Comparison of ENCODE assay signal across 20 cellular contexts in genomic region chr14:69268223-69268622, GRCh38. TPM values are rescaled to one million over a fixed set of nuclear protein-coding genes. Genes with fewer than 3 reads are reported as not detected.
DNase-seq lines count a peak whose midpoint lies in the region; ATAC-seq, FAIRE-seq and TF ChIP-seq lines count a peak whose summit lies in the region.
"Had no signal": no experiment of that assay in that cellular context is flagged by ENCODE, and none has a peak within 500 bp of the region (broad histone marks: within the 10 kb centered on the region; RNA-seq: fewer than 3 reads in every experiment).

No MANE protein-coding gene starts in this region.

- no peaks in the 10 kb centered on the region for H3K36me3 ChIP-seq in GM23248 (ENCODE audit: low read depth)
- H3K36me3 ChIP-seq in astrocyte (ENCODE audit: insufficient read depth, low read length): no peaks in the 10 kb centered on the region
- no peaks in the 10 kb centered on the region for H3K36me3 ChIP-seq in heart left ventricle
- H3K36me3 ChIP-seq: BLaER1 treated with 17β-estradiol and CSF1 and Interleukin-3, amounts not matched to agents 10 nM and 100 nM had no signal

- no peak overlapping the region for H3K4me3 Mint-ChIP-seq in astrocyte (ENCODE audit: unreplicated experiment)
- no peak overlapping the region for H3K4me3 Mint-ChIP-seq in Calu3 (ENCODE audit: low read depth, unreplicated experiment)
- H3K4me3 Mint-ChIP-seq: memory B cell, nephron progenitor cell had no signal

- peaks cover 3% of the 10 kb centered on the region for H3K4me1 Mint-ChIP-seq in astrocyte (ENCODE audit: low read depth, unreplicated experiment)
- H3K4me1 Mint-ChIP-seq in Calu3 (ENCODE audit: low read depth, unreplicated experiment): no peaks in the 10 kb centered on the region
- H3K4me1 Mint-ChIP-seq: memory B cell had no signal

- H3K9me2 ChIP-seq in GM23248 (ENCODE audit: insufficient read depth): no peaks in the 10 kb centered on the region

- H3K27ac Mint-ChIP-seq in astrocyte (ENCODE audit: unreplicated experiment): no peak overlapping the region
- H3K27ac Mint-ChIP-seq in Calu3 (ENCODE audit: unreplicated experiment): no peak overlapping the region
- H3K27ac Mint-ChIP-seq: memory B cell, nephron progenitor cell had no signal

- H3K9me3 ChIP-seq in GM23248 (ENCODE audit: low read depth) (no peaks in the 10 kb centered on the region), astrocyte (ENCODE audit: insufficient read depth, low read depth, low read length) (no peaks in the 10 kb centered on the region), heart left ventricle (no peaks in the 10 kb centered on the region)
- H3K9me3 ChIP-seq: BLaER1 treated with 17β-estradiol and CSF1 and Interleukin-3, amounts not matched to agents 10 nM and 100 nM had no signal

- ATAC-seq in heart left ventricle: peak in 3 of 4 donors; percentile 41 to 72 (median 64)
- ATAC-seq in HG03457 (IDR thresholded peaks at IDR 0.05; ENCODE audit: unreplicated experiment): no peak
- no peak for ATAC-seq in HG03097 (IDR thresholded peaks at IDR 0.05; ENCODE audit: low FRiP score, unreplicated experiment)
- ATAC-seq: HepG2 had no signal

- no TSS peak for BruUV-seq in Calu3 (replicated peaks; lab: Mats Ljungman, UMichigan)

- 4 to 8% methylated on average over 2 of the region's 2 CpGs for WGBS in GM23248 (ENCODE audit: low coverage in 1 of 2, low lambda C conversion rate in 2 of 2, missing lambda C conversion rate in 2 of 2), 2 experiments
- 34 to 44% (median 39%) methylated on average over 2 of the region's 2 CpGs for WGBS in heart left ventricle, 4 donors

- FAIRE-seq in astrocyte (lab: Jason Lieb, UNC): no peak
- FAIRE-seq: HepG2, islet of Langerhans, small intestine had no signal

- H3K27me3 Mint-ChIP-seq in astrocyte (ENCODE audit: low read depth, unreplicated experiment) (peaks cover 13% of the 10 kb centered on the region), Calu3 (ENCODE audit: unreplicated experiment) (peaks cover 29% of the 10 kb centered on the region)

- H3K4me2 ChIP-seq in GM23248 (ENCODE audit: unreplicated experiment) (peak overlapping the region; percentile 40), astrocyte (ENCODE audit: low read length) (peak overlapping the region; percentile 53)
- H3K4me2 ChIP-seq: BLaER1 treated with 17β-estradiol and CSF1 and Interleukin-3, amounts not matched to agents 10 nM and 100 nM had no signal

- H3K79me2 ChIP-seq in GM23248 (ENCODE audit: insufficient read depth) (no peaks in the 10 kb centered on the region), astrocyte (ENCODE audit: insufficient read depth, low read length) (no peaks in the 10 kb centered on the region)

- intact Hi-C loops in heart left ventricle (cut with DNase I): loop anchor here in 1 of 10 donors (10.0 kb wide), 1 partner anchor 77 kb away; no protein-coding TSS in a partner anchor
- intact Hi-C loops in Calu3 (cut with micrococcal nuclease; ENCODE audit: unreplicated experiment): no loop called here

- 0 out of 2 replicates have a peak overlapping the region, but pooled peaks have one; percentile 20 for H2AFZ ChIP-seq in GM23248
- no peak overlapping the region for H2AFZ ChIP-seq in astrocyte (ENCODE audit: low read depth, low read length)

- H3K27ac ChIP-seq in GM23248: peak overlapping the region; percentile 90
- peak overlapping the region; percentile 24 for H3K27ac ChIP-seq in astrocyte (ENCODE audit: low read depth, low read length)
- peak overlapping the region in 9 of 12 donors; percentile 0 to 54 (median 9) for H3K27ac ChIP-seq in heart left ventricle
- H3K27ac ChIP-seq: BLaER1 treated with 17β-estradiol and CSF1 and Interleukin-3, amounts not matched to agents 10 nM and 100 nM had no signal

- H4K20me1 ChIP-seq in GM23248 (ENCODE audit: insufficient read depth) (no peaks in the 10 kb centered on the region), astrocyte (ENCODE audit: insufficient read depth, low read length) (no peaks in the 10 kb centered on the region)
- H4K20me1 ChIP-seq: BLaER1 treated with 17β-estradiol and CSF1 and Interleukin-3, amounts not matched to agents 10 nM and 100 nM had no signal

- H3K9ac ChIP-seq in GM23248 (peak overlapping the region; percentile 64), astrocyte (ENCODE audit: low read length) (no peak overlapping the region)
- H3K9ac ChIP-seq: BLaER1 treated with 17β-estradiol and CSF1 and Interleukin-3, amounts not matched to agents 10 nM and 100 nM had no signal

- DNase-seq in GM23248: peak; percentile 85
- DNase-seq in astrocyte (ENCODE audit: low read depth): peak; percentile 23
- DNase-seq in heart left ventricle: peak in 1 of 5 donors; percentile 47
- DNase-seq in stromal cell of bone marrow (ENCODE audit: low read depth): peak; percentile 70
- no peak for DNase-seq in Calu3
- DNase-seq: activated CD4-positive, alpha-beta T cell treated with anti-CD3 and anti-CD28 coated beads, Interleukin-2, amount 50 U/mL, for 48 hours; activated naive CD4-positive, alpha-beta T cell treated with Interleukin-2 at 50 U/mL for 16 hours; aorta; glutamatergic neuron; NCI-H187 treated with DMSO at 0.1 percent for 48 hours; NCI-H510A; nephron progenitor cell; small intestine; stimulated activated CD8-positive, alpha-beta memory T cell treated with anti-CD3 and anti-CD28 coated beads, Interleukin-4, amount 100 ng/mL, for 48 hours had no signal

- H3K4me3 ChIP-seq in GM23248 (no peak overlapping the region), astrocyte (ENCODE audit: insufficient read depth, low read depth, low read length) (no peak overlapping the region), heart left ventricle (no peak overlapping the region)
- H3K4me3 ChIP-seq: BLaER1 treated with 17β-estradiol and CSF1 and Interleukin-3, amounts not matched to agents 10 nM and 100 nM had no signal

- H3K4me1 ChIP-seq in GM23248 (ENCODE audit: insufficient read depth) (peaks cover 31% of the 10 kb centered on the region), astrocyte (ENCODE audit: insufficient read depth, low read length) (peaks cover 18% of the 10 kb centered on the region), heart left ventricle (peaks cover 0 to 81% (median 48%) of the 10 kb centered on the region in 12 donors)
- H3K4me1 ChIP-seq: BLaER1 treated with 17β-estradiol and CSF1 and Interleukin-3, amounts not matched to agents 10 nM and 100 nM had no signal

- TF ChIP-seq POLR2A in heart left ventricle (IDR thresholded peaks at IDR 0.05): no peak

- CTCF ChIA-PET in Calu3 (lab: Charles Lee): interaction anchor here (0.6 kb wide), 1 partner anchor 1555 kb away, joined by 4 read pairs; no protein-coding TSS in a partner anchor

- in situ Hi-C loops in GM23248 (cut with MboI): no loop called here

- H3K36me3 Mint-ChIP-seq in astrocyte (ENCODE audit: low read depth, unreplicated experiment): peaks cover 2% of the 10 kb centered on the region
- H3K36me3 Mint-ChIP-seq in Calu3 (ENCODE audit: insufficient read depth, unreplicated experiment): no peaks in the 10 kb centered on the region
- H3K36me3 Mint-ChIP-seq: memory B cell had no signal

- no peaks in the 10 kb centered on the region for H3K9me3 Mint-ChIP-seq in astrocyte (ENCODE audit: unreplicated experiment)
- H3K9me3 Mint-ChIP-seq in Calu3 (ENCODE audit: low read depth, unreplicated experiment): no peaks in the 10 kb centered on the region
- H3K9me3 Mint-ChIP-seq: memory B cell, nephron progenitor cell had no signal

- TF ChIP-seq CTCF in astrocyte (IDR thresholded peaks at IDR 0.05; ENCODE audit: insufficient read depth, low read depth, low read length): no peak
- no peak for TF ChIP-seq CTCF in heart left ventricle (IDR thresholded peaks at IDR 0.05)
- no peak for TF ChIP-seq CTCF in Calu3 (IDR thresholded peaks at IDR 0.05; ENCODE audit: unreplicated experiment)

- H3K27me3 ChIP-seq in GM23248 (replicated peaks; ENCODE audit: insufficient read depth) (no peaks in the 10 kb centered on the region), astrocyte (ENCODE audit: insufficient read depth, low read length) (no peaks in the 10 kb centered on the region), heart left ventricle (peaks cover 0 to 12% (median 0%) of the 10 kb centered on the region in 9 donors)

- peaks cover 29% of the 10 kb centered on the region for H3F3A ChIP-seq in GM23248 (ENCODE audit: insufficient read depth)

RNA-seq across cellular contexts. Expression of gene GALNT16, which starts 8.3 kb away (rescaled TPM):
- 1.4 and 4.2 TPM in 2 replicates for total RNA-seq in GM23248 (2014; rRNA removed; shearing (Covaris generic))
- polyA plus RNA-seq in GM23248 (2016; fragmentation: Nextera tagmentation; extraction: Ambion mirVana): 0.59 and 0.86 TPM in 2 replicates
- 6.2 and 6.3 TPM in 2 replicates for total RNA-seq in astrocyte
- 10 to 100 TPM; 42.5 to 81.6 (median 62.4) TPM for total RNA-seq in heart left ventricle
- 10 to 100 TPM; 17.0 to 48.6 TPM for polyA plus RNA-seq in heart left ventricle
- total RNA-seq in Calu3 (2022): 2.5 and 4.0 TPM in 2 replicates

Comparison
In these comparisons a context has a peak if more than half of its experiments do, and no peak if none do; other contexts are left out.
1. H3K27ac ChIP-seq: peak in every context shown above with its lines; median percentile 90 in GM23248; 24 in astrocyte; 9 in heart left ventricle.
2. ATAC-seq: peak in heart left ventricle (3 of 4); none in HG03457 (single experiment) and HG03097 (single experiment).